ENCODE assay signal across 8 cellular contexts in the genomic region with DNA sequence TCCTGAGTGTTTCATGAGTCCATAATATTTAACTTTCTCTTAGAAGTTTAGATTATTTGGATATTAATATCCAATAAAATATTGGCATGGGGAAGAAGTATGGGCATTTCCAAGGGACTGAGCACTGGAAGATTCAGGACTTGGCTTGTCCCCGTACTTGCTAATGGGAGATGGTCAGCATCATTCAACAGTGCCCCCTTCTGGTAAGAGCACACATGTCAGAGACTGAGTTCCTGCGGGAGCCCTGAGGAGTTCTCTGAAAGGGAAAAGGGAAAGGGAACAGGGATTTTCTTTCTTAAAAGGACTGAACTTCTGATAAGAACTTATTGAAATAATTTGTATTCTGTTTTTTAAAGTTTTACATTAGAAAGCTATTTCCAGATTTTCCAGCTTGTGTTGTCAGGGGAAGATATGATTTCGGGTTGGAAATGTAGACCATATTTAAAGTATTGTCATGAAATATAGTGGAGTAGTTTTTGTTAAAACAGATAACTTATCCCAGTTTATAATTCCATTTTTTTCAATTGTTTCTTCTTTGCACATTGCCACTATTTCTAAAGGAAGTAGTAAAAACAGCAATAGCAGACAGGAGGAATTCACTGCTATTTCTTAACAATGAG.
DNase-seq lines count a peak whose midpoint lies in the region; ATAC-seq lines count a peak whose summit lies in the region.

No MANE protein-coding gene starts in this region.

- ATAC-seq in HG03442 (IDR thresholded peaks at IDR 0.05; ENCODE audit: unreplicated experiment) (peak; percentile 61), HG03159 (IDR thresholded peaks at IDR 0.05; ENCODE audit: unreplicated experiment) (no peak), HG02970 (IDR thresholded peaks at IDR 0.05; ENCODE audit: low FRiP score, unreplicated experiment) (no peak)

- DNase-seq in D341Med (ENCODE audit: low spot score), result peak; percentile 78
- DNase-seq in NCI-H774 (lab: John Stamatoyannopoulos, UW), result peak; percentile 68
- peak; percentile 38 to 46 for DNase-seq in activated T-cell treated with anti-CD3 and anti-CD28 coated beads, Interleukin-2, amount 50 U/mL, for 48 hours
- DNase-seq in fibroblast of the conjunctiva (ENCODE audit: low read depth), result peak; percentile 80
- DNase-seq in non-pigmented ciliary epithelial cell (ENCODE audit: low read depth), result peak; percentile 67
